In the genomic region with DNA sequence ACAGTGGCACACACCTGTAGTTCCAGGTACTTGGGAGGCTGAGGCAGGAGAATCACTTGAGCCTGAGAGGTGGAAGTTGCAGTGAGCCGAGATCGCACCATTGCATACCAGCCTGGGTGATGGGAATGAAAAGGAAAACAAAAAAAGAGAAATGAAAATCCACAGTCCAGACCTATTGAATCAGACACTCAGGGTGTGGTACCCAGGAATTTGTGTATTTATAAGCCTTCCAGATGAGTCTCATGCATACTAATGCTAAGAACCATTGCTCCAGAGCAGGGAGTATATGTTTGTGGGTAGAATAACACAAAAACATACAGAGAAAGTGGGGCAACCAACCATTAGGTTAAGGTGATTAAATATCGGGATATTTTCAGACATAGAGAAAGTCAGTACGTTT, we compare ENCODE assay signal across 21 cellular contexts. TPM values are rescaled to one million over a fixed set of nuclear protein-coding genes. Genes with fewer than 3 reads are reported as not detected.
DNase-seq lines count a peak whose midpoint lies in the region; ATAC-seq and TF ChIP-seq lines count a peak whose summit lies in the region.
"Had no signal": no experiment of that assay in that cellular context is flagged by ENCODE, and none has a peak within 500 bp of the region (broad histone marks: within the 10 kb centered on the region; RNA-seq: fewer than 3 reads in every experiment).

No MANE protein-coding gene starts in this region.

- CTCF ChIA-PET in IMR-90 (lab: Yijun Ruan, JAX), result no interaction called here

- BruUV-seq in IMR-90 (replicated peaks; lab: Mats Ljungman, UMichigan), result no TSS peak

- dilution Hi-C loops in IMR-90 (cut with HindIII; ENCODE audit: low sequenced_read_pairs, unreplicated experiment), result no loop called here

- TF ChIP-seq CTCF in AG10803 (conservative IDR thresholded peaks at IDR 0.05; ENCODE audit: low read length) (no peak), IMR-90 (conservative IDR thresholded peaks at IDR 0.05; ENCODE audit: low read depth, low read length) (no peak), fibroblast of lung (conservative IDR thresholded peaks at IDR 0.05 in 1 of 2, IDR thresholded peaks at IDR 0.05 in 1 of 2; ENCODE audit: low read depth in 1 of 2, low read length in 2 of 2) (no peak), hepatocyte (IDR thresholded peaks at IDR 0.05; ENCODE audit: poor library complexity) (no peak)

- H2AFZ ChIP-seq in IMR-90 (replicated peaks; ENCODE audit: low read length, poor library complexity) (no peak overlapping the region), fibroblast of lung (ENCODE audit: low read length) (no peak overlapping the region), hepatocyte (no peak overlapping the region)
- H2AFZ ChIP-seq: GM23338 had no signal

- H4K91ac ChIP-seq in IMR-90 (ENCODE audit: insufficient read depth, low read depth, low read length), result peak overlapping the region; percentile 85

- no CpG with 5 or more reads among the region's 4 CpGs for WGBS in IMR-90 (ENCODE audit: extremely low coverage in 2 of 2, insufficient read length in 1 of 2), 2 experiments
- 97% methylated on average over 4 of the region's 4 CpGs for WGBS in hepatocyte (ENCODE audit: low lambda C conversion rate, missing lambda C conversion rate)

- intact Hi-C loops in IMR-90 (cut with micrococcal nuclease), result no loop called here

- no peak overlapping the region for H3K9ac ChIP-seq in IMR-90 (ENCODE audit: low read depth, low read length)
- no peak overlapping the region for H3K9ac ChIP-seq in fibroblast of lung (ENCODE audit: insufficient read depth, low read length)

- H3K27ac ChIP-seq in IMR-90 (ENCODE audit: insufficient read depth, low read length) (peak overlapping the region; percentile 86), fibroblast of lung (ENCODE audit: insufficient read depth, low read length) (peak overlapping the region; percentile 75), hepatocyte (no peak overlapping the region)
- H3K27ac ChIP-seq: HL-60 had no signal

- no peak overlapping the region for H3K4me3 ChIP-seq in AG10803 (ENCODE audit: low read length)
- H3K4me3 ChIP-seq in IMR-90 (ENCODE audit: insufficient read depth, low read depth, low read length), result no peak overlapping the region
- H3K4me3 ChIP-seq in fibroblast of lung (replicated peaks in 1 of 4; ENCODE audit: control extremely low read depth in 1 of 4, insufficient read depth in 1 of 4, low read depth in 3 of 4, low read length in 4 of 4), result no peak overlapping the region
- no peak overlapping the region for H3K4me3 ChIP-seq in hepatocyte
- H3K4me3 ChIP-seq: GM23338, HAP-1 had no signal

- H2AK9ac ChIP-seq in IMR-90 (replicated peaks; ENCODE audit: low read depth, low read length, poor library complexity), result no peak overlapping the region

- H3K4me2 ChIP-seq in IMR-90 (ENCODE audit: low read depth, low read length) (no peak overlapping the region), fibroblast of lung (ENCODE audit: extremely low read depth, insufficient read depth, low read length) (no peak overlapping the region), hepatocyte (no peak overlapping the region)
- H3K4me2 ChIP-seq: GM23338 had no signal

- TF ChIP-seq RAD21 in IMR-90 (IDR thresholded peaks at IDR 0.05; ENCODE audit: low read length), result no peak

- H2BK120ac ChIP-seq in IMR-90 (ENCODE audit: low read depth, low read length), result peak overlapping the region; percentile 90

- no peaks in the 10 kb centered on the region for H3K36me3 Mint-ChIP-seq in activated T-cell treated with anti-CD3 and anti-CD28 coated beads, Interleukin-2, amount 50 U/mL, for 24 hours (ENCODE audit: low read depth)
- H3K36me3 Mint-ChIP-seq in activated T-cell treated with anti-CD3 and anti-CD28 coated beads, Interleukin-2, amount 50 U/mL, for 72 hours (ENCODE audit: insufficient read depth in 2 of 2), result no peaks in the 10 kb centered on the region

- no peaks in the 10 kb centered on the region for H3K4me1 Mint-ChIP-seq in activated T-cell treated with anti-CD3 and anti-CD28 coated beads, Interleukin-2, amount 50 U/mL, for 24 hours (ENCODE audit: low read depth)
- no peaks in the 10 kb centered on the region for H3K4me1 Mint-ChIP-seq in activated T-cell treated with anti-CD3 and anti-CD28 coated beads, Interleukin-2, amount 50 U/mL, for 72 hours (ENCODE audit: low read depth)
- H3K4me1 Mint-ChIP-seq: GM23338 had no signal

- H3K9me1 ChIP-seq in IMR-90 (ENCODE audit: insufficient read depth, low read length), result 0 out of 2 replicates have a peak, but pooled peaks cover 3% of the 10 kb centered on the region

- 0 out of 2 replicates have a peak overlapping the region, but pooled peaks have one; percentile 29 for H3K23ac ChIP-seq in IMR-90 (ENCODE audit: low read depth, low read length)

- in situ Hi-C loops in IMR-90 (cut with MboI; ENCODE audit: low sequenced_read_pairs), result no loop called here

- DNase-seq in AG10803 (ENCODE audit: low read depth), result peak; percentile 71
- DNase-seq in IMR-90, result peak; percentile 62
- peak in 1 of 2 donors; percentile 49 for DNase-seq in fibroblast of lung (ENCODE audit: low read depth in 2 of 2)
- DNase-seq in cerebellar cortex (ENCODE audit: low spot score), result no peak
- DNase-seq in hepatocyte (ENCODE audit: low spot score), result no peak
- DNase-seq in activated T-cell treated with anti-CD3 and anti-CD28 coated beads, Interleukin-2, amount 50 U/mL, for 24 hours, result no peak
- DNase-seq in activated T-cell treated with anti-CD3 and anti-CD28 coated beads, Interleukin-2, amount 50 U/mL, for 72 hours, result no peak
- DNase-seq: BE2C, DMS53, KBM-7, MM.1S, NCI-H1048, NCI-H1417 treated with DMSO at 0.1 percent for 48 hours, NCI-H187, NCI-H446 treated with DMSO at 0.1 percent for 48 hours, NCI-H526 treated with DMSO at 0.1 percent for 48 hours, Right ventricle myocardium superior had no signal

- H3K4me1 ChIP-seq in IMR-90 (ENCODE audit: control insufficient read depth, insufficient read depth, low read length) (peaks cover 15% of the 10 kb centered on the region), fibroblast of lung (ENCODE audit: control insufficient read depth, extremely low read depth, insufficient read depth, low read length) (peaks cover 12% of the 10 kb centered on the region), hepatocyte (ENCODE audit: insufficient read depth) (no peaks in the 10 kb centered on the region)
- H3K4me1 ChIP-seq: BE2C, HAP-1 had no signal

- peak overlapping the region; percentile 49 to 72; a peak in 3 of 4 replicates for H4K8ac ChIP-seq in IMR-90 (ENCODE audit: low read depth in 2 of 2, low read length in 2 of 2)

- peak overlapping the region; percentile 67 for H2AK5ac ChIP-seq in IMR-90 (ENCODE audit: low read depth, low read length)

- H3K27ac Mint-ChIP-seq in activated T-cell treated with anti-CD3 and anti-CD28 coated beads, Interleukin-2, amount 50 U/mL, for 24 hours, result no peak overlapping the region
- no peak overlapping the region for H3K27ac Mint-ChIP-seq in activated T-cell treated with anti-CD3 and anti-CD28 coated beads, Interleukin-2, amount 50 U/mL, for 72 hours
- H3K27ac Mint-ChIP-seq: GM23338 had no signal

- H3K4me3 Mint-ChIP-seq in activated T-cell treated with anti-CD3 and anti-CD28 coated beads, Interleukin-2, amount 50 U/mL, for 24 hours, result no peak overlapping the region
- H3K4me3 Mint-ChIP-seq in activated T-cell treated with anti-CD3 and anti-CD28 coated beads, Interleukin-2, amount 50 U/mL, for 72 hours, result no peak overlapping the region
- H3K4me3 Mint-ChIP-seq: GM23338 had no signal

- no peaks in the 10 kb centered on the region for H3K79me1 ChIP-seq in IMR-90 (ENCODE audit: low read depth in 1 of 2, low read length in 2 of 2)

- no peak for TF ChIP-seq POLR2A in IMR-90 (IDR thresholded peaks at IDR 0.05; ENCODE audit: low read depth, low read length)

- no peaks in the 10 kb centered on the region for H3K79me2 ChIP-seq in fibroblast of lung (ENCODE audit: control insufficient read depth, insufficient read depth, low read length)
- no peaks in the 10 kb centered on the region for H3K79me2 ChIP-seq in hepatocyte

- H3K9me2 ChIP-seq in hepatocyte (replicated peaks; ENCODE audit: insufficient read depth), result no peaks in the 10 kb centered on the region

- POLR2A ChIA-PET in IMR-90 (lab: Charles Lee; ENCODE audit: unreplicated experiment), result no interaction called here

- H4K20me1 ChIP-seq in IMR-90 (ENCODE audit: insufficient read depth, low read length) (no peaks in the 10 kb centered on the region), fibroblast of lung (ENCODE audit: control insufficient read depth, extremely low read depth, insufficient read depth, low read length) (no peaks in the 10 kb centered on the region), hepatocyte (ENCODE audit: insufficient read depth, poor library complexity, severe bottlenecking) (no peaks in the 10 kb centered on the region)

- no peaks in the 10 kb centered on the region for H3K27me3 ChIP-seq in IMR-90 (ENCODE audit: control insufficient read depth, insufficient read depth, low read length)
- no peaks in the 10 kb centered on the region for H3K27me3 ChIP-seq in fibroblast of lung (ENCODE audit: control insufficient read depth, insufficient read depth, low read length)
- H3K27me3 ChIP-seq in hepatocyte, result no peaks in the 10 kb centered on the region
- H3K27me3 ChIP-seq: BE2C had no signal

- no peaks in the 10 kb centered on the region; the same call in 1 of the 2 replicates for H3K9me3 ChIP-seq in IMR-90 (ENCODE audit: control insufficient read depth, insufficient read depth, low read length)
- no peaks in the 10 kb centered on the region for H3K9me3 ChIP-seq in fibroblast of lung (ENCODE audit: control insufficient read depth, insufficient read depth, low read depth, low read length)
- no peaks in the 10 kb centered on the region for H3K9me3 ChIP-seq in hepatocyte (ENCODE audit: low read depth)
- H3K9me3 ChIP-seq: BE2C, HAP-1 had no signal

- no peak overlapping the region for H3K56ac ChIP-seq in IMR-90 (ENCODE audit: extremely low read depth, insufficient read depth, low read length)

- no peaks in the 10 kb centered on the region for H3K27me3 Mint-ChIP-seq in activated T-cell treated with anti-CD3 and anti-CD28 coated beads, Interleukin-2, amount 50 U/mL, for 24 hours
- H3K27me3 Mint-ChIP-seq in activated T-cell treated with anti-CD3 and anti-CD28 coated beads, Interleukin-2, amount 50 U/mL, for 72 hours (ENCODE audit: low read depth), result no peaks in the 10 kb centered on the region

- H3K18ac ChIP-seq in IMR-90 (ENCODE audit: low read depth, low read length), result peak overlapping the region; percentile 82

- no peaks in the 10 kb centered on the region for H3K36me3 ChIP-seq in IMR-90 (ENCODE audit: control insufficient read depth, insufficient read depth, low read length)
- H3K36me3 ChIP-seq in fibroblast of lung (ENCODE audit: control insufficient read depth, insufficient read depth, low read length), result no peaks in the 10 kb centered on the region
- H3K36me3 ChIP-seq in hepatocyte (replicated peaks; ENCODE audit: insufficient read depth, low read depth), result no peaks in the 10 kb centered on the region
- H3K36me3 ChIP-seq: BE2C, HAP-1 had no signal

- ATAC-seq in IMR-90 (ENCODE audit: low read depth), result peak; percentile 49
- ATAC-seq in activated T-cell treated with anti-CD3 and anti-CD28 coated beads, Interleukin-2, amount 50 U/mL, for 72 hours (replicated peaks in 1 of 2), result no peak
- ATAC-seq: GM23338, HepG2 had no signal

- H3K14ac ChIP-seq in IMR-90 (replicated peaks; ENCODE audit: low read depth, low read length), result peak overlapping the region; percentile 75; the same call in 1 of the 2 replicates

- H2BK5ac ChIP-seq in IMR-90 (ENCODE audit: low read depth, low read length, poor library complexity, severe bottlenecking), result peak overlapping the region; percentile 82

- peak overlapping the region; percentile 98 for H4K5ac ChIP-seq in IMR-90 (ENCODE audit: low read depth, low read length)

- H2BK20ac ChIP-seq in IMR-90 (ENCODE audit: low read depth, low read length), result peak overlapping the region; percentile 90

- peak overlapping the region; percentile 87 for H3K4ac ChIP-seq in IMR-90 (ENCODE audit: low read depth, low read length)

- peak overlapping the region; percentile 89 for H2BK15ac ChIP-seq in IMR-90 (ENCODE audit: low read depth, low read length)

- H3K9me3 Mint-ChIP-seq in activated T-cell treated with anti-CD3 and anti-CD28 coated beads, Interleukin-2, amount 50 U/mL, for 24 hours, result peaks cover 2% of the 10 kb centered on the region
- H3K9me3 Mint-ChIP-seq in activated T-cell treated with anti-CD3 and anti-CD28 coated beads, Interleukin-2, amount 50 U/mL, for 72 hours, result peaks cover 6 to 10% of the 10 kb centered on the region in 2 donors
- H3K9me3 Mint-ChIP-seq: GM23338 had no signal

RNA-seq across cellular contexts. Expression of a gene that starts 36.1 kb away (rescaled TPM):
- 24.0 and 28.3 TPM in 2 replicates for total RNA-seq in IMR-90 (2012; rRNA removed)
- polyA plus RNA-seq in IMR-90 (2012; rRNA removed), result 9.1 and 12.5 TPM in 2 replicates
- 1.9 and 2.7 TPM in 2 replicates for polyA plus RNA-seq in IMR-90 (2012; cell fraction: cytosol; rRNA removed)
- polyA plus RNA-seq in IMR-90 (2012; cell fraction: nucleus; rRNA removed; ENCODE audit: low replicate concordance), result 3.8 and 32.9 TPM in 2 replicates
- 3.6 and 13.7 TPM in 2 replicates for total RNA-seq in fibroblast of lung
- polyA plus RNA-seq in fibroblast of lung, result 7.3 and 8.2 TPM in 2 replicates
- 4.7 and 5.1 TPM in 2 replicates for polyA plus RNA-seq in fibroblast of lung (2012)
- polyA minus RNA-seq in fibroblast of lung (ENCODE audit: low replicate concordance), result 0.82 and 0.93 TPM in 2 replicates
- 11.9 and 15.0 TPM in 2 replicates for total RNA-seq in hepatocyte
- polyA plus RNA-seq in hepatocyte, result 6.4 and 12.0 TPM in 2 replicates
- not detected for total RNA-seq in activated T-cell treated with anti-CD3 and anti-CD28 coated beads, Interleukin-2, amount 50 U/mL, for 72 hours
- total RNA-seq: HepG2 had no signal

Comparison
In these comparisons a context has a peak if more than half of its experiments do, and no peak if none do; other contexts are left out.
1. DNase-seq: peak in AG10803 (single experiment) and IMR-90 (single experiment); none in cerebellar cortex (single experiment), hepatocyte (single experiment), activated T-cell treated with anti-CD3 and anti-CD28 coated beads, Interleukin-2, amount 50 U/mL, for 24 hours (single experiment) and activated T-cell treated with anti-CD3 and anti-CD28 coated beads, Interleukin-2, amount 50 U/mL, for 72 hours (0 of 2).